1 cellular context compared by ENCODE assay signal in the genomic region with DNA sequence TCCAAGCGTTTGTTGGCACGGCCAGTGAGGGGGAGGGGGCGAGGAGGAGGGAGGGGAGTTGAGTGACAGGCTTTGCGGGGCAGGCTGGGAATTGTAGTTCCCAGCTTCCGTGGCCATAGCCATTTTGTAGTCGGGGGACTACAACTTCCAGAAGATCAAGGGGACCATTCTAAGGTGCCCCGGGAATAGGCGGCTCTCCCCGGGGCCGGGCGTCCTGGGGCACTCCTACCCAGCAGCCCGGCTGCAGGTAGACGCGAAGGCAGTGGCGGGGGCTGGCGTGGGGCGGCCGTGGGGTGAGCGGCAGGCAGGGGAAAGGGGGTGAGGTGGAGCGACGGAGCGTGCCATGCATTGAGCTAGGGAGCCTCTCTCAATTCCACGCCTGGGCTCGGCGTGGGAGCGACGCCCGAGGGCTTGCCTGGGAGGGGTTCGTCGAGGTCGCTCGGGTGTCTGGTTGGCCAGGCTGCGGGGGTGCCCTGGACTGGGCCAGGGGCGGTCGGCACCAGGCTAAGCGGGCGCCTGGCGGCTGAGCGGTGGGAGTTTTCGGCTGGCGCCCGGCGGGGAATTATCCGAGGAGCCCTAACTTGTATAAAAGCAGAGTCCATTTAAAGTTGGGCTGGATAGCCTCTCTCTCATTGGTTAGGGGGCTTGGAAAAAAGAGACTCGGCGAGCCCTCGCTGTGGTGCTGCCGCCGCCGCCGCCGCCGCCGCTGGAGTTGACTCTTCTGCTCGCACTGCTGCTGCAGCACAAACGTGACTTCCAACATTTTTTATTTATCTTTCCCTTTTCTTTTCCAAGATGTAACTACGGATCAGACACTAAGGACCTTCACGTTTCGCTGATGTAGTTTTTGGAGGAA.
TF ChIP-seq lines count a peak whose summit lies in the region.

A gene (plus strand): TSS at position 709 of the 856 bp plus-strand sequence. CDS start 471 bp downstream, outside the sequence.

TF ChIP-seq in HepG2, 621 proteins besides CTCF, POLR2A, EP300 and RAD21 (continued from another document and continues in another):
- TF ChIP-seq, protein P1, sequence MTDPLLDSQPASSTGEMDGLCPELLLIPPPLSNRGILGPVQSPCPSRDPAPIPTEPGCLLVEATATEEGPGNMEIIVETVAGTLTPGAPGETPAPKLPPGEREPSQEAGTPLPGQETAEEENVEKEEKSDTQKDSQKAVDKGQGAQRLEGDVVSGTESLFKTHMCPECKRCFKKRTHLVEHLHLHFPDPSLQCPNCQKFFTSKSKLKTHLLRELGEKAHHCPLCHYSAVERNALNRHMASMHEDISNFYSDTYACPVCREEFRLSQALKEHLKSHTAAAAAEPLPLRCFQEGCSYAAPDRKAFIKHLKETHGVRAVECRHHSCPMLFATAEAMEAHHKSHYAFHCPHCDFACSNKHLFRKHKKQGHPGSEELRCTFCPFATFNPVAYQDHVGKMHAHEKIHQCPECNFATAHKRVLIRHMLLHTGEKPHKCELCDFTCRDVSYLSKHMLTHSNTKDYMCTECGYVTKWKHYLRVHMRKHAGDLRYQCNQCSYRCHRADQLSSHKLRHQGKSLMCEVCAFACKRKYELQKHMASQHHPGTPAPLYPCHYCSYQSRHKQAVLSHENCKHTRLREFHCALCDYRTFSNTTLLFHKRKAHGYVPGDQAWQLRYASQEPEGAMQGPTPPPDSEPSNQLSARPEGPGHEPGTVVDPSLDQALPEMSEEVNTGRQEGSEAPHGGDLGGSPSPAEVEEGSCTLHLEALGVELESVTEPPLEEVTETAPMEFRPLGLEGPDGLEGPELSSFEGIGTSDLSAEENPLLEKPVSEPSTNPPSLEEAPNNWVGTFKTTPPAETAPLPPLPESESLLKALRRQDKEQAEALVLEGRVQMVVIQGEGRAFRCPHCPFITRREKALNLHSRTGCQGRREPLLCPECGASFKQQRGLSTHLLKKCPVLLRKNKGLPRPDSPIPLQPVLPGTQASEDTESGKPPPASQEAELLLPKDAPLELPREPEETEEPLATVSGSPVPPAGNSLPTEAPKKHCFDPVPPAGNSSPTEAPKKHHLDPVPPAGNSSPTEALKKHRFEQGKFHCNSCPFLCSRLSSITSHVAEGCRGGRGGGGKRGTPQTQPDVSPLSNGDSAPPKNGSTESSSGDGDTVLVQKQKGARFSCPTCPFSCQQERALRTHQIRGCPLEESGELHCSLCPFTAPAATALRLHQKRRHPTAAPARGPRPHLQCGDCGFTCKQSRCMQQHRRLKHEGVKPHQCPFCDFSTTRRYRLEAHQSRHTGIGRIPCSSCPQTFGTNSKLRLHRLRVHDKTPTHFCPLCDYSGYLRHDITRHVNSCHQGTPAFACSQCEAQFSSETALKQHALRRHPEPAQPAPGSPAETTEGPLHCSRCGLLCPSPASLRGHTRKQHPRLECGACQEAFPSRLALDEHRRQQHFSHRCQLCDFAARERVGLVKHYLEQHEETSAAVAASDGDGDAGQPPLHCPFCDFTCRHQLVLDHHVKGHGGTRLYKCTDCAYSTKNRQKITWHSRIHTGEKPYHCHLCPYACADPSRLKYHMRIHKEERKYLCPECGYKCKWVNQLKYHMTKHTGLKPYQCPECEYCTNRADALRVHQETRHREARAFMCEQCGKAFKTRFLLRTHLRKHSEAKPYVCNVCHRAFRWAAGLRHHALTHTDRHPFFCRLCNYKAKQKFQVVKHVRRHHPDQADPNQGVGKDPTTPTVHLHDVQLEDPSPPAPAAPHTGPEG (CRISPR knock-in tag; IDR thresholded peaks at IDR 0.05) = no peak; the same call in 1 of the 2 replicates
- no peak for TF ChIP-seq ZNF30 (CRISPR knock-in tag; IDR thresholded peaks at IDR 0.05)
- 0 out of 2 replicates have a peak, but pooled peaks have one; percentile 4 for TF ChIP-seq PPARG (CRISPR knock-in tag; conservative IDR thresholded peaks at IDR 0.05)
- TF ChIP-seq, protein P2, sequence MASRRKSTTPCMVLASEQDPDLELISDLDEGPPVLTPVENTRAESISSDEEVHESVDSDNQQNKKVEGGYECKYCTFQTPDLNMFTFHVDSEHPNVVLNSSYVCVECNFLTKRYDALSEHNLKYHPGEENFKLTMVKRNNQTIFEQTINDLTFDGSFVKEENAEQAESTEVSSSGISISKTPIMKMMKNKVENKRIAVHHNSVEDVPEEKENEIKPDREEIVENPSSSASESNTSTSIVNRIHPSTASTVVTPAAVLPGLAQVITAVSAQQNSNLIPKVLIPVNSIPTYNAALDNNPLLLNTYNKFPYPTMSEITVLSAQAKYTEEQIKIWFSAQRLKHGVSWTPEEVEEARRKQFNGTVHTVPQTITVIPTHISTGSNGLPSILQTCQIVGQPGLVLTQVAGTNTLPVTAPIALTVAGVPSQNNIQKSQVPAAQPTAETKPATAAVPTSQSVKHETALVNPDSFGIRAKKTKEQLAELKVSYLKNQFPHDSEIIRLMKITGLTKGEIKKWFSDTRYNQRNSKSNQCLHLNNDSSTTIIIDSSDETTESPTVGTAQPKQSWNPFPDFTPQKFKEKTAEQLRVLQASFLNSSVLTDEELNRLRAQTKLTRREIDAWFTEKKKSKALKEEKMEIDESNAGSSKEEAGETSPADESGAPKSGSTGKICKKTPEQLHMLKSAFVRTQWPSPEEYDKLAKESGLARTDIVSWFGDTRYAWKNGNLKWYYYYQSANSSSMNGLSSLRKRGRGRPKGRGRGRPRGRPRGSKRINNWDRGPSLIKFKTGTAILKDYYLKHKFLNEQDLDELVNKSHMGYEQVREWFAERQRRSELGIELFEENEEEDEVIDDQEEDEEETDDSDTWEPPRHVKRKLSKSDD (CRISPR knock-in tag; IDR thresholded peaks at IDR 0.05; ENCODE audit: low read depth) = no peak
- TF ChIP-seq, protein P3, sequence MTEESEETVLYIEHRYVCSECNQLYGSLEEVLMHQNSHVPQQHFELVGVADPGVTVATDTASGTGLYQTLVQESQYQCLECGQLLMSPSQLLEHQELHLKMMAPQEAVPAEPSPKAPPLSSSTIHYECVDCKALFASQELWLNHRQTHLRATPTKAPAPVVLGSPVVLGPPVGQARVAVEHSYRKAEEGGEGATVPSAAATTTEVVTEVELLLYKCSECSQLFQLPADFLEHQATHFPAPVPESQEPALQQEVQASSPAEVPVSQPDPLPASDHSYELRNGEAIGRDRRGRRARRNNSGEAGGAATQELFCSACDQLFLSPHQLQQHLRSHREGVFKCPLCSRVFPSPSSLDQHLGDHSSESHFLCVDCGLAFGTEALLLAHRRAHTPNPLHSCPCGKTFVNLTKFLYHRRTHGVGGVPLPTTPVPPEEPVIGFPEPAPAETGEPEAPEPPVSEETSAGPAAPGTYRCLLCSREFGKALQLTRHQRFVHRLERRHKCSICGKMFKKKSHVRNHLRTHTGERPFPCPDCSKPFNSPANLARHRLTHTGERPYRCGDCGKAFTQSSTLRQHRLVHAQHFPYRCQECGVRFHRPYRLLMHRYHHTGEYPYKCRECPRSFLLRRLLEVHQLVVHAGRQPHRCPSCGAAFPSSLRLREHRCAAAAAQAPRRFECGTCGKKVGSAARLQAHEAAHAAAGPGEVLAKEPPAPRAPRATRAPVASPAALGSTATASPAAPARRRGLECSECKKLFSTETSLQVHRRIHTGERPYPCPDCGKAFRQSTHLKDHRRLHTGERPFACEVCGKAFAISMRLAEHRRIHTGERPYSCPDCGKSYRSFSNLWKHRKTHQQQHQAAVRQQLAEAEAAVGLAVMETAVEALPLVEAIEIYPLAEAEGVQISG (CRISPR knock-in tag; IDR thresholded peaks at IDR 0.05) = peak; percentile 81
- no peak for TF ChIP-seq ZNF333 (CRISPR knock-in tag; IDR thresholded peaks at IDR 0.05; ENCODE audit: borderline replicate concordance)
- TF ChIP-seq, protein P4, sequence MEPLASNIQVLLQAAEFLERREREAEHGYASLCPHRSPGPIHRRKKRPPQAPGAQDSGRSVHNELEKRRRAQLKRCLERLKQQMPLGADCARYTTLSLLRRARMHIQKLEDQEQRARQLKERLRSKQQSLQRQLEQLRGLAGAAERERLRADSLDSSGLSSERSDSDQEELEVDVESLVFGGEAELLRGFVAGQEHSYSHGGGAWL (CRISPR knock-in tag; IDR thresholded peaks at IDR 0.05) = peak; percentile 82
- TF ChIP-seq ZKSCAN8 (CRISPR knock-in tag; IDR thresholded peaks at IDR 0.05; ENCODE audit: borderline replicate concordance) = no peak
- no peak for TF ChIP-seq RFX5 (IDR thresholded peaks at IDR 0.05; ENCODE audit: low read depth, low read length)
- TF ChIP-seq SOX5 (CRISPR knock-in tag; IDR thresholded peaks at IDR 0.05; ENCODE audit: borderline replicate concordance) = peak; percentile 59; the same call in 1 of the 2 replicates
- TF ChIP-seq ZNF777 (CRISPR knock-in tag; IDR thresholded peaks at IDR 0.05) = no peak
- TF ChIP-seq RBFOX2 (IDR thresholded peaks at IDR 0.05; ENCODE audit: low read depth, low read length) = peak; percentile 59
- TF ChIP-seq, protein P5, sequence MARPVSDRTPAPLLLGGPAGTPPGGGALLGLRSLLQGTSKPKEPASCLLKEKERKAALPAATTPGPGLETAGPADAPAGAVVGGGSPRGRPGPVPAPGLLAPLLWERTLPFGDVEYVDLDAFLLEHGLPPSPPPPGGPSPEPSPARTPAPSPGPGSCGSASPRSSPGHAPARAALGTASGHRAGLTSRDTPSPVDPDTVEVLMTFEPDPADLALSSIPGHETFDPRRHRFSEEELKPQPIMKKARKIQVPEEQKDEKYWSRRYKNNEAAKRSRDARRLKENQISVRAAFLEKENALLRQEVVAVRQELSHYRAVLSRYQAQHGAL (CRISPR knock-in tag; IDR thresholded peaks at IDR 0.05; ENCODE audit: not compliant biosample characterization) = no peak
- no peak for TF ChIP-seq SIN3B (IDR thresholded peaks at IDR 0.05; ENCODE audit: low read length)
- peak; percentile 72 for TF ChIP-seq ZNF543 (CRISPR knock-in tag; IDR thresholded peaks at IDR 0.05)
- TF ChIP-seq, protein P6, sequence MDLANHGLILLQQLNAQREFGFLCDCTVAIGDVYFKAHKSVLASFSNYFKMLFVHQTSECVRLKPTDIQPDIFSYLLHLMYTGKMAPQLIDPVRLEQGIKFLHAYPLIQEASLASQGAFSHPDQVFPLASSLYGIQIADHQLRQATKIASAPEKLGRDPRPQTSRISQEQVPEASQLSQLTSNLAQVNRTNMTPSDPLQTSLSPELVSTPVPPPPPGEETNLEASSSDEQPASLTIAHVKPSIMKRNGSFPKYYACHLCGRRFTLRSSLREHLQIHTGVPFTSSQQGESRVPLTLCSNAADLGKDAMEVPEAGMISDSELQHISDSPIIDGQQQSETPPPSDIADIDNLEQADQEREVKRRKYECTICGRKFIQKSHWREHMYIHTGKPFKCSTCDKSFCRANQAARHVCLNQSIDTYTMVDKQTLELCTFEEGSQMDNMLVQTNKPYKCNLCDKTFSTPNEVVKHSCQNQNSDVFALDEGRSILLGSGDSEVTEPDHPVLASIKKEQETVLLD (CRISPR knock-in tag; IDR thresholded peaks at IDR 0.05; ENCODE audit: low read depth) = no peak
- TF ChIP-seq TCF12 (IDR thresholded peaks at IDR 0.05) = no peak
- TF ChIP-seq TCF12 (CRISPR knock-in tag; IDR thresholded peaks at IDR 0.05) = no peak; the same call in none of the 2 replicates
- TF ChIP-seq NR2C2 (CRISPR knock-in tag; IDR thresholded peaks at IDR 0.05; ENCODE audit: borderline replicate concordance) = peak; percentile 48
- peak; percentile 53 for TF ChIP-seq BHLHE40 (IDR thresholded peaks at IDR 0.05; ENCODE audit: low read length)
- TF ChIP-seq ZNF207 (IDR thresholded peaks at IDR 0.05; ENCODE audit: borderline replicate concordance) = no peak
- TF ChIP-seq, protein P7, sequence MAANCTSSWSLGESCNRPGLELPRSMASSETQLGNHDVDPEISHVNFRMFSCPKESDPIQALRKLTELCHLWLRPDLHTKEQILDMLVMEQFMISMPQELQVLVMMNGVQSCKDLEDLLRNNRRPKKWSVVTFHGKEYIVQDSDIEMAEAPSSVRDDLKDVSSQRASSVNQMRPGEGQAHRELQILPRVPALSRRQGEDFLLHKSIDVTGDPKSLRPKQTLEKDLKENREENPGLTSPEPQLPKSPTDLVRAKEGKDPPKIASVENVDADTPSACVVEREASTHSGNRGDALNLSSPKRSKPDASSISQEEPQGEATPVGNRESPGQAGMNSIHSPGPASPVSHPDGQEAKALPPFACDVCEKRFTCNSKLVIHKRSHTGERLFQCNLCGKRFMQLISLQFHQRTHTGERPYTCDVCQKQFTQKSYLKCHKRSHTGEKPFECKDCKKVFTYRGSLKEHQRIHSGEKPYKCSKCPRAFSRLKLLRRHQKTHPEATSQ (CRISPR knock-in tag; IDR thresholded peaks at IDR 0.05; ENCODE audit: borderline replicate concordance) = peak; percentile 75; the same call in 1 of the 2 replicates
- TF ChIP-seq, protein P8, sequence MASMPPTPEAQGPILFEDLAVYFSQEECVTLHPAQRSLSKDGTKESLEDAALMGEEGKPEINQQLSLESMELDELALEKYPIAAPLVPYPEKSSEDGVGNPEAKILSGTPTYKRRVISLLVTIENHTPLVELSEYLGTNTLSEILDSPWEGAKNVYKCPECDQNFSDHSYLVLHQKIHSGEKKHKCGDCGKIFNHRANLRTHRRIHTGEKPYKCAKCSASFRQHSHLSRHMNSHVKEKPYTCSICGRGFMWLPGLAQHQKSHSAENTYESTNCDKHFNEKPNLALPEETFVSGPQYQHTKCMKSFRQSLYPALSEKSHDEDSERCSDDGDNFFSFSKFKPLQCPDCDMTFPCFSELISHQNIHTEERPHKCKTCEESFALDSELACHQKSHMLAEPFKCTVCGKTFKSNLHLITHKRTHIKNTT (CRISPR knock-in tag; IDR thresholded peaks at IDR 0.05) = no peak
- TF ChIP-seq ZBTB8A (CRISPR knock-in tag; IDR thresholded peaks at IDR 0.05; ENCODE audit: borderline replicate concordance, low read depth) = peak; percentile 96
- peak; percentile 85 for TF ChIP-seq MEF2D (CRISPR knock-in tag; IDR thresholded peaks at IDR 0.05)
- peak; percentile 72; the same call in 1 of the 2 replicates for TF ChIP-seq TBX2 (CRISPR knock-in tag; IDR thresholded peaks at IDR 0.05; ENCODE audit: borderline replicate concordance)
- TF ChIP-seq MAF1 (CRISPR knock-in tag; IDR thresholded peaks at IDR 0.05; ENCODE audit: borderline replicate concordance) = no peak
- TF ChIP-seq ZFAT (CRISPR knock-in tag; conservative IDR thresholded peaks at IDR 0.05) = no peak
- no peak; the same call in 1 of the 2 replicates for TF ChIP-seq SAFB2 (CRISPR knock-in tag; IDR thresholded peaks at IDR 0.05; ENCODE audit: borderline replicate concordance, low read depth)
- TF ChIP-seq, protein P9, sequence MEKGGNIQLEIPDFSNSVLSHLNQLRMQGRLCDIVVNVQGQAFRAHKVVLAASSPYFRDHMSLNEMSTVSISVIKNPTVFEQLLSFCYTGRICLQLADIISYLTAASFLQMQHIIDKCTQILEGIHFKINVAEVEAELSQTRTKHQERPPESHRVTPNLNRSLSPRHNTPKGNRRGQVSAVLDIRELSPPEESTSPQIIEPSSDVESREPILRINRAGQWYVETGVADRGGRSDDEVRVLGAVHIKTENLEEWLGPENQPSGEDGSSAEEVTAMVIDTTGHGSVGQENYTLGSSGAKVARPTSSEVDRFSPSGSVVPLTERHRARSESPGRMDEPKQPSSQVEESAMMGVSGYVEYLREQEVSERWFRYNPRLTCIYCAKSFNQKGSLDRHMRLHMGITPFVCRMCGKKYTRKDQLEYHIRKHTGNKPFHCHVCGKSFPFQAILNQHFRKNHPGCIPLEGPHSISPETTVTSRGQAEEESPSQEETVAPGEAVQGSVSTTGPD (CRISPR knock-in tag; IDR thresholded peaks at IDR 0.05) = no peak
- TF ChIP-seq ZNF7 (CRISPR knock-in tag; IDR thresholded peaks at IDR 0.05) = no peak
- TF ChIP-seq, protein P10, sequence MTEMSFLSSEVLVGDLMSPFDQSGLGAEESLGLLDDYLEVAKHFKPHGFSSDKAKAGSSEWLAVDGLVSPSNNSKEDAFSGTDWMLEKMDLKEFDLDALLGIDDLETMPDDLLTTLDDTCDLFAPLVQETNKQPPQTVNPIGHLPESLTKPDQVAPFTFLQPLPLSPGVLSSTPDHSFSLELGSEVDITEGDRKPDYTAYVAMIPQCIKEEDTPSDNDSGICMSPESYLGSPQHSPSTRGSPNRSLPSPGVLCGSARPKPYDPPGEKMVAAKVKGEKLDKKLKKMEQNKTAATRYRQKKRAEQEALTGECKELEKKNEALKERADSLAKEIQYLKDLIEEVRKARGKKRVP (CRISPR knock-in tag; IDR thresholded peaks at IDR 0.05) = no peak
- peak; percentile 83 for TF ChIP-seq CREM (IDR thresholded peaks at IDR 0.05)
- TF ChIP-seq CREM (CRISPR knock-in tag; IDR thresholded peaks at IDR 0.05) = no peak
